Comparison of ENCODE assay signal across 22 cellular contexts in genomic region chr11:122277553-122277952, GRCh38.
"Had no signal": no experiment of that assay in that cellular context is flagged by ENCODE, and none has a peak within 500 bp of the region (broad histone marks: within the 10 kb centered on the region; RNA-seq: fewer than 3 reads in every experiment).

No MANE protein-coding gene starts in this region.

- FAIRE-seq: endometrium, kidney, urothelium cell line had no signal

- H3K4me3 ChIP-seq: gastrocnemius medialis, hepatocyte, lung, mucosa of descending colon, prostate gland, right atrium auricular region, sigmoid colon, spleen, thoracic aorta, tibial nerve, upper lobe of left lung had no signal

- H3K36me3 ChIP-seq: gastrocnemius medialis, neutrophil, prostate gland, right atrium auricular region, sigmoid colon, spleen, thoracic aorta, tibial nerve, upper lobe of left lung had no signal

- H3K27me3 ChIP-seq: gastrocnemius medialis, hepatocyte, neutrophil, right atrium auricular region, sigmoid colon, tibial nerve, upper lobe of left lung had no signal

- DNase-seq: cortex of kidney; effector memory CD8-positive, alpha-beta T cell; foreskin fibroblast; gastrocnemius medialis; head of caudate nucleus; kidney; mucosa of descending colon; naive B cell; sigmoid colon; spleen; stimulated activated CD4-positive, alpha-beta T cell treated with anti-CD3 and anti-CD28 coated beads, Interleukin-4, amount 100 ng/mL, for 4 hours; stimulated activated naive CD8-positive, alpha-beta T cell treated with anti-CD3 and anti-CD28 coated beads, Interleukin-15, Interleukin-2, amounts not matched to agents 100 U/mL and 50 U/mL, for 24 hours; upper lobe of left lung had no signal

- H3K4me1 ChIP-seq: prostate gland, right atrium auricular region, sigmoid colon, tibial nerve, upper lobe of left lung had no signal

- H3K9me3 ChIP-seq: gastrocnemius medialis, mucosa of descending colon, neutrophil, prostate gland, right atrium auricular region, sigmoid colon, spleen, thoracic aorta, tibial nerve, upper lobe of left lung had no signal

- H3K27ac ChIP-seq: gastrocnemius medialis, hepatocyte, neutrophil, prostate gland, right atrium auricular region, sigmoid colon, spleen, thoracic aorta, tibial nerve, upper lobe of left lung had no signal
